In genomic region chr15:85598718-85599398, GRCh38 we compare ENCODE assay signal across 1 cellular context.
TF ChIP-seq lines count a peak whose summit lies in the region.

No MANE protein-coding gene starts in this region.

TF ChIP-seq in SK-N-SH treated with all-trans-retinoic acid at 6 μM for 48 hours, 23 proteins besides CTCF, POLR2A, EP300 and RAD21 (continued from another document):
- peak; percentile 69 for TF ChIP-seq TSHZ2 (CRISPR knock-in tag; IDR thresholded peaks at IDR 0.05)
- TF ChIP-seq TCF4 (CRISPR knock-in tag; IDR thresholded peaks at IDR 0.05; ENCODE audit: borderline replicate concordance): no peak
